In the genomic region with DNA sequence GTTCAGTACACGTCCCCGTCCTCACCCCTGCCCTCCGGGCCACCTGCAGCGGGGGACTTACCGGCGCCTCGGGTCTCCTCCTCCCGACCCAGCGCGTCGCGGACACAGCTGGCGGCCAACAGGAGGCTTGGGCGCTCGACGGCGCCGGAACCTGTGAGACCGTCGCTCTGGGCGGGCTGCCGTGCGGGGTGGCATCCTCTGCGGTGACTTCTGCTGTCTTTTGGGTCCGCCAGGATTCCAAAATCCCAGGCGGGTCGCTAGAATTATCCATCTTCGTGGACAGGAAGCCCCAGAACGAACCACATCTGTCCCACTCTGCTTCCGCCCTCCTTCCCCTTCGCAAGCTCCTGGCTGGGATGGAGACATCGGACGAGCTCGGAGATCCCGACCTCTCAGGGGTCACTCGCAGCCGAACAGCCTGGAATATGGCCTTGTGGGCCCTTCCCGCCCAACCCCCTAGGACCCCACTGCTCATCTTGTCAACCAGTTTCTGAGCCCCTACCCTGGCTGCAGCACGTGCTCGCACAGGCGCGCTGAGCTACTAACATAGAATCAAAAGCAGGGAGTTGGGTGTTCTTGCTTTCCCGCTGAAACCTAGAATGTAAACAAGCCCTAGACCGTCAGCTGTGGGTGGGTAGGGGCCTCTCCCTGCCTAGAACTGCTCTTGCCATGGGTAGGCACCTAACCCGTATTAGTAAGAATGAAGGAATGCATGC, we compare ENCODE assay signal across 8 cellular contexts.
DNase-seq lines count a peak whose midpoint lies in the region; ATAC-seq lines count a peak whose summit lies in the region.

No MANE protein-coding gene starts in this region.

- peak; percentile 25 for ATAC-seq in GM18498 (IDR thresholded peaks at IDR 0.05; ENCODE audit: unreplicated experiment)
- peak; percentile 18 for ATAC-seq in HG02678 (IDR thresholded peaks at IDR 0.05; ENCODE audit: unreplicated experiment)
- ATAC-seq in GM19467 (IDR thresholded peaks at IDR 0.05; ENCODE audit: unreplicated experiment), result no peak

- H3K4me1 Mint-ChIP-seq in dendritic cell treated with granulocyte-macrophage colony-stimulating factor and Interleukin-4, amounts not matched to agents 40 ng/mL and 50 ng/mL, for 4 days (ENCODE audit: low read depth), result peaks cover 14% of the 10 kb centered on the region

- H3K4me3 Mint-ChIP-seq in dendritic cell treated with granulocyte-macrophage colony-stimulating factor and Interleukin-4, amounts not matched to agents 40 ng/mL and 50 ng/mL, for 4 days, result peak overlapping the region; percentile 93

- peaks cover 13% of the 10 kb centered on the region for H3K36me3 Mint-ChIP-seq in dendritic cell treated with granulocyte-macrophage colony-stimulating factor and Interleukin-4, amounts not matched to agents 40 ng/mL and 50 ng/mL, for 4 days (ENCODE audit: low read depth)

- no peaks in the 10 kb centered on the region for H3K9me3 Mint-ChIP-seq in dendritic cell treated with granulocyte-macrophage colony-stimulating factor and Interleukin-4, amounts not matched to agents 40 ng/mL and 50 ng/mL, for 4 days

- H3K27ac ChIP-seq in SK-N-MC (no peak overlapping the region), muscle layer of colon (ENCODE audit: low read depth, low read length) (peak overlapping the region; percentile 55)

- H3K9ac ChIP-seq in SK-N-MC (ENCODE audit: insufficient read length), result peak overlapping the region; percentile 58
- no peak overlapping the region for H3K9ac ChIP-seq in muscle layer of colon (ENCODE audit: low read length)

- intact Hi-C loops in dendritic cell treated with granulocyte-macrophage colony-stimulating factor and Interleukin-4, amounts not matched to agents 40 ng/mL and 50 ng/mL, for 4 days (cut with micrococcal nuclease), result no loop called here

- H3K27me3 Mint-ChIP-seq in dendritic cell treated with granulocyte-macrophage colony-stimulating factor and Interleukin-4, amounts not matched to agents 40 ng/mL and 50 ng/mL, for 4 days, result peaks cover 46% of the 10 kb centered on the region

- DNase-seq in SK-N-MC (ENCODE audit: low read depth, low spot score) (no peak), NCI-H524 treated with DMSO at 0.1 percent for 48 hours (lab: John Stamatoyannopoulos, UW) (no peak), NCI-H1417 treated with DMSO at 0.1 percent for 48 hours (lab: John Stamatoyannopoulos, UW) (no peak)

- no peaks in the 10 kb centered on the region for H3K9me3 ChIP-seq in SK-N-MC (ENCODE audit: low read depth, low read length)
- no peaks in the 10 kb centered on the region for H3K9me3 ChIP-seq in muscle layer of colon (ENCODE audit: low read length)

- H3K4me1 ChIP-seq in muscle layer of colon (ENCODE audit: insufficient read depth, low read length), result no peaks in the 10 kb centered on the region

- H3K36me3 ChIP-seq in SK-N-MC (ENCODE audit: insufficient read depth, low read length) (no peaks in the 10 kb centered on the region), muscle layer of colon (ENCODE audit: insufficient read depth, low read length) (no peaks in the 10 kb centered on the region)

- H3K27me3 ChIP-seq in muscle layer of colon (ENCODE audit: control insufficient read depth in 1 of 2, insufficient read depth in 2 of 2, low read length in 2 of 2), result peaks cover 0 to 8% of the 10 kb centered on the region in 2 donors

- peak overlapping the region; percentile 89 for H3K27ac Mint-ChIP-seq in dendritic cell treated with granulocyte-macrophage colony-stimulating factor and Interleukin-4, amounts not matched to agents 40 ng/mL and 50 ng/mL, for 4 days

- H3K4me3 ChIP-seq in SK-N-MC (peak overlapping the region; percentile 91), muscle layer of colon (ENCODE audit: low read depth in 1 of 2, low read length in 2 of 2) (peak overlapping the region; percentile 65 to 75)
